1 cellular context compared by ENCODE assay signal in the genomic region with DNA sequence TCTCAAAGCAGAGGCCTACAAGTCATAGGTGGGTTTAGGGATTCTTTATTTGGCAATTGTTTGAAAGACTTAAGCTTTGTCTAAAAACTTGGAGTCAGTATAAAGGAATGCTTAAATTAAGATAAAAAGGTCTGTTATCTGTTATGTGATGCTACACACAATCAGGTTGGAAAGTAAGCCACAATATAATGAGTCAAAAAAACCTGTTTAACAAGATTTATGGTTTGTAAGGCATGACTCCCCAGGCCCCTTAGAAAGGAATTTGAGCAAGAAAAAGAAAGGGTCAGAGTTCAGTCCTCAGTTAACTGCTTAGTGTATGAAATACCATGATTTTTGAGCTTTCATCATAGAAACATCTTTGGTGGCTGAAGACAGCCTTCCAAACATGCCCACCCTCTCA.
TF ChIP-seq lines count a peak whose summit lies in the region.

No MANE protein-coding gene starts in this region.

TF ChIP-seq in HCT116, 20 proteins besides CTCF, POLR2A, EP300 and RAD21:
- no peak for TF ChIP-seq FOSL1 (IDR thresholded peaks at IDR 0.05; ENCODE audit: low read depth)
- no peak for TF ChIP-seq EGR1 (IDR thresholded peaks at IDR 0.05; ENCODE audit: low read depth)
- no peak for TF ChIP-seq YY1 (IDR thresholded peaks at IDR 0.05; ENCODE audit: extremely low read depth, insufficient replicate concordance, low read depth, low read length)
- TF ChIP-seq EZH2 (IDR thresholded peaks at IDR 0.05), result no peak
- no peak for TF ChIP-seq JUND (IDR thresholded peaks at IDR 0.05)
